13 cellular contexts compared by ENCODE assay signal in genomic region chr18:10291568-10291981, GRCh38.
DNase-seq lines count a peak whose midpoint lies in the region; TF ChIP-seq lines count a peak whose summit lies in the region.
"Had no signal": no experiment of that assay in that cellular context is flagged by ENCODE, and none has a peak within 500 bp of the region (broad histone marks: within the 10 kb centered on the region; RNA-seq: fewer than 3 reads in every experiment).

No MANE protein-coding gene starts in this region.

- H4K8ac ChIP-seq in mesendoderm (ENCODE audit: low read depth, low read length): no peak overlapping the region

- no peak overlapping the region for H3K4me3 Mint-ChIP-seq in progenitor cell of endocrine pancreas (ENCODE audit: low read depth)

- H3K23ac ChIP-seq in mesendoderm (ENCODE audit: low read length): no peak overlapping the region

- in situ Hi-C loops in GM23248 (cut with MboI): no loop called here

- peak overlapping the region; percentile 15 for H3K18ac ChIP-seq in mesendoderm (ENCODE audit: low read length)

- peaks cover 7% of the 10 kb centered on the region for H3K9me3 Mint-ChIP-seq in progenitor cell of endocrine pancreas (ENCODE audit: low read depth)

- TF ChIP-seq CTCF in suprapubic skin (IDR thresholded peaks at IDR 0.05): no peak
- TF ChIP-seq CTCF in progenitor cell of endocrine pancreas (IDR thresholded peaks at IDR 0.05; ENCODE audit: unreplicated experiment): no peak

- no peak overlapping the region for H2BK15ac ChIP-seq in mesendoderm (replicated peaks; ENCODE audit: low read depth)

- no peaks in the 10 kb centered on the region for H3K36me3 Mint-ChIP-seq in progenitor cell of endocrine pancreas (ENCODE audit: insufficient read depth)

- H3K4me1 ChIP-seq in GM23248 (ENCODE audit: insufficient read depth): peaks cover 8% of the 10 kb centered on the region
- peaks cover 3% of the 10 kb centered on the region for H3K4me1 ChIP-seq in mesendoderm (ENCODE audit: control insufficient read depth, low read depth, low read length)
- H3K4me1 ChIP-seq in suprapubic skin: peaks cover 16% of the 10 kb centered on the region
- H3K4me1 ChIP-seq: prostate gland, SJSA1 had no signal

- H3K27me3 ChIP-seq in GM23248 (replicated peaks; ENCODE audit: insufficient read depth) (no peaks in the 10 kb centered on the region), mesendoderm (ENCODE audit: insufficient read depth, low read length, poor library complexity) (no peaks in the 10 kb centered on the region), suprapubic skin (no peaks in the 10 kb centered on the region)
- H3K27me3 ChIP-seq: SJSA1 had no signal

- H2AK5ac ChIP-seq in mesendoderm (ENCODE audit: low read length): no peak overlapping the region

- H3K4me3 ChIP-seq in GM23248: no peak overlapping the region
- H3K4me3 ChIP-seq in mesendoderm (ENCODE audit: low read length): no peak overlapping the region
- H3K4me3 ChIP-seq in suprapubic skin: no peak overlapping the region
- H3K4me3 ChIP-seq: prostate gland, SJSA1 had no signal

- H3K56ac ChIP-seq in mesendoderm (ENCODE audit: low read length): peak overlapping the region; percentile 39

- H3K4me1 Mint-ChIP-seq in progenitor cell of endocrine pancreas (ENCODE audit: low read depth): peaks cover 9% of the 10 kb centered on the region

- H3K36me3 ChIP-seq in GM23248 (ENCODE audit: low read depth) (no peaks in the 10 kb centered on the region), mesendoderm (ENCODE audit: control insufficient read depth, insufficient read depth, low read length) (no peaks in the 10 kb centered on the region), suprapubic skin (no peaks in the 10 kb centered on the region)
- H3K36me3 ChIP-seq: prostate gland, SJSA1 had no signal

- H3K9ac ChIP-seq in GM23248 (peak overlapping the region; percentile 66), mesendoderm (ENCODE audit: low read length) (no peak overlapping the region)

- H3K9me2 ChIP-seq in GM23248 (ENCODE audit: insufficient read depth): no peaks in the 10 kb centered on the region

- H3K79me1 ChIP-seq in mesendoderm (ENCODE audit: low read length): no peaks in the 10 kb centered on the region

- H3K27ac Mint-ChIP-seq in progenitor cell of endocrine pancreas: no peak overlapping the region

- peak overlapping the region; percentile 30 for H3K4me2 ChIP-seq in GM23248 (ENCODE audit: unreplicated experiment)
- no peak overlapping the region for H3K4me2 ChIP-seq in mesendoderm (ENCODE audit: low read length)

- no peak overlapping the region for H2BK120ac ChIP-seq in mesendoderm (ENCODE audit: low read depth, low read length)

- no peak for TF ChIP-seq POLR2A in suprapubic skin (IDR thresholded peaks at IDR 0.05)

- H3K9me3 ChIP-seq in GM23248 (ENCODE audit: low read depth) (no peaks in the 10 kb centered on the region), suprapubic skin (no peaks in the 10 kb centered on the region)
- H3K9me3 ChIP-seq: prostate gland, SJSA1 had no signal

- peak overlapping the region; percentile 85 for H2AFZ ChIP-seq in GM23248

- H4K20me1 ChIP-seq in GM23248 (ENCODE audit: insufficient read depth): no peaks in the 10 kb centered on the region

- no peak overlapping the region for H2BK5ac ChIP-seq in mesendoderm (ENCODE audit: low read length)

- H3K79me2 ChIP-seq in GM23248 (ENCODE audit: insufficient read depth) (no peaks in the 10 kb centered on the region), mesendoderm (ENCODE audit: control insufficient read depth, insufficient read depth, low read length) (no peaks in the 10 kb centered on the region)

- whole genome bisulfite sequencing in GM23248 (ENCODE audit: low coverage in 1 of 2, low lambda C conversion rate in 2 of 2, missing lambda C conversion rate in 2 of 2), 2 experiments: 14 to 16% methylated on average over 13 of the region's 13 CpGs
- WGBS in mesendoderm (ENCODE audit: extremely low coverage, insufficient coverage, low lambda C conversion rate): no CpG with 5 or more reads among the region's 13 CpGs
- WGBS in suprapubic skin: 71% methylated on average over 13 of the region's 13 CpGs

- DNase-seq in GM23248 (peak; percentile 83), dermis blood vessel endothelial cell (peak; percentile 43), mesendoderm (no peak), suprapubic skin (ENCODE audit: low spot score in 2 of 2) (no peak), SIG-M5 treated with dmso at 0.1 percent for 504 hours (lab: John Stamatoyannopoulos, UW; ENCODE audit: unreplicated experiment) (no peak), progenitor cell of endocrine pancreas (ENCODE audit: low spot score, unreplicated experiment) (no peak), NCI-H187 (lab: John Stamatoyannopoulos, UW) (no peak)
- DNase-seq: activated gamma-delta T cell treated with Interleukin-2 at 50 U/mL for 16 hours, NCI-H187 treated with DMSO at 0.1 percent for 48 hours, NCI-H510A, T-helper 9 cell had no signal

- no peaks in the 10 kb centered on the region; the same call in 1 of the 2 replicates for H3F3A ChIP-seq in GM23248 (ENCODE audit: insufficient read depth)

- H4K5ac ChIP-seq in mesendoderm (ENCODE audit: low read length): no peak overlapping the region

- H3K27ac ChIP-seq in GM23248: peak overlapping the region; percentile 61
- no peak overlapping the region for H3K27ac ChIP-seq in mesendoderm (ENCODE audit: low read depth, low read length)
- H3K27ac ChIP-seq in suprapubic skin: peak overlapping the region; percentile 34
- H3K27ac ChIP-seq: prostate gland, SJSA1 had no signal

- peak overlapping the region; percentile 11 for H3K4ac ChIP-seq in mesendoderm (ENCODE audit: low read depth, low read length)

- peaks cover 50% of the 10 kb centered on the region for H3K27me3 Mint-ChIP-seq in progenitor cell of endocrine pancreas

- no peak for TF ChIP-seq EP300 in suprapubic skin (IDR thresholded peaks at IDR 0.05)

Comparison
In these comparisons a context has a peak if more than half of its experiments do, and no peak if none do; other contexts are left out.
1. DNase-seq: peak in GM23248 (single experiment) and dermis blood vessel endothelial cell (single experiment); none in mesendoderm (single experiment), suprapubic skin (0 of 2), SIG-M5 treated with dmso at 0.1 percent for 504 hours (single experiment), progenitor cell of endocrine pancreas (single experiment) and NCI-H187 (0 of 2).